ENCODE assay signal across 9 cellular contexts in genomic region chr15:99928429-99928981, GRCh38.
DNase-seq lines count a peak whose midpoint lies in the region; ATAC-seq, FAIRE-seq and TF ChIP-seq lines count a peak whose summit lies in the region.
"Had no signal": no experiment of that assay in that cellular context is flagged by ENCODE, and none has a peak within 500 bp of the region (broad histone marks: within the 10 kb centered on the region; RNA-seq: fewer than 3 reads in every experiment).

No MANE protein-coding gene starts in this region.

- DNase-seq in NCI-H1417 (lab: John Stamatoyannopoulos, UW) (peak; percentile 41 to 81 (median 80)), NCI-H1417 treated with DMSO at 0.1 percent for 48 hours (lab: John Stamatoyannopoulos, UW) (no peak), NCI-H2171 treated with DMSO at 0.1 percent for 48 hours (lab: John Stamatoyannopoulos, UW) (peak; percentile 57), endothelial cell of umbilical vein (ENCODE audit: low read depth, low spot score) (peak; percentile 54)
- peak; percentile 89 for DNase-seq in activated CD8-positive, alpha-beta memory T cell treated with anti-CD3 and anti-CD28 coated beads, Interleukin-2, amount 50 U/mL, for 4 hours
- DNase-seq in stimulated activated CD8-positive, alpha-beta memory T cell treated with anti-CD3 and anti-CD28 coated beads, Interleukin-2, amount 100 ng/mL, for 1 hour (ENCODE audit: low read depth in 2 of 2), result peak; percentile 79 to 81
- DNase-seq: DND-41 had no signal

- no peaks in the 10 kb centered on the region for H3K9me1 ChIP-seq in endothelial cell of umbilical vein (replicated peaks; ENCODE audit: control insufficient read depth, extremely low read depth, insufficient read depth, low read length)

- H3K4me3 ChIP-seq in endothelial cell of umbilical vein (replicated peaks in 1 of 3; ENCODE audit: insufficient read depth in 1 of 3, low read depth in 1 of 3, low read length in 3 of 3), result peak overlapping the region in 2 of 3 experiments; percentile 17 to 61
- H3K4me3 ChIP-seq in mononuclear cell (ENCODE audit: low read length), result peak overlapping the region; percentile 38

- peak overlapping the region; percentile 99 for H2AFZ ChIP-seq in endothelial cell of umbilical vein (ENCODE audit: low read depth, low read length)

- H3K9me3 ChIP-seq in endothelial cell of umbilical vein (replicated peaks; ENCODE audit: control insufficient read depth, insufficient read depth, low read length), result no peaks in the 10 kb centered on the region
- H3K9me3 ChIP-seq in mononuclear cell (ENCODE audit: low read depth, low read length), result no peaks in the 10 kb centered on the region

- no peaks in the 10 kb centered on the region for H4K20me1 ChIP-seq in endothelial cell of umbilical vein (replicated peaks; ENCODE audit: control insufficient read depth, extremely low read depth, insufficient read depth, low read length)

- POLR2A ChIA-PET in endothelial cell of umbilical vein (lab: Charles Lee), result interaction anchor here (0.6 kb wide), 1 partner anchor 50 kb away, joined by 4 read pairs; no protein-coding TSS in a partner anchor

- H3K9ac ChIP-seq in endothelial cell of umbilical vein (replicated peaks; ENCODE audit: extremely low read depth, insufficient read depth, low read length), result peak overlapping the region; percentile 51

- peak; percentile 98 for ATAC-seq in HG02763 (IDR thresholded peaks at IDR 0.05; ENCODE audit: unreplicated experiment)

- no TSS peak for BruUV-seq in endothelial cell of umbilical vein (replicated peaks; lab: Mats Ljungman, UMichigan)

- peak overlapping the region; percentile 84 for H3K4me2 ChIP-seq in endothelial cell of umbilical vein (ENCODE audit: insufficient read depth, low read length)

- H3K4me1 ChIP-seq in endothelial cell of umbilical vein (ENCODE audit: control insufficient read depth, extremely low read depth, insufficient read depth, low read length) (peaks cover 5% of the 10 kb centered on the region), mononuclear cell (ENCODE audit: insufficient read depth, low read length) (peaks cover 15% of the 10 kb centered on the region)

- H3K79me2 ChIP-seq in endothelial cell of umbilical vein (ENCODE audit: control insufficient read depth, insufficient read depth, low read length), result no peaks in the 10 kb centered on the region

- no peak overlapping the region for H3K27ac ChIP-seq in endothelial cell of umbilical vein (ENCODE audit: insufficient read depth, low read depth, low read length)

- TF ChIP-seq CTCF in endothelial cell of umbilical vein (IDR thresholded peaks at IDR 0.05; ENCODE audit: extremely low read depth in 1 of 2, insufficient read depth in 1 of 2, low read depth in 1 of 2, low read length in 2 of 2), result peak; percentile 31 to 57

- FAIRE-seq in endothelial cell of umbilical vein (lab: Jason Lieb, UNC), result no peak

- CTCF ChIA-PET in endothelial cell of umbilical vein (lab: Charles Lee), result interaction anchor here (0.6 to 3.6 kb wide), 13 partner anchors 9 to 697 kb away, joined by 3 to 46 read pairs (median 4); partner anchors contain the start of genes ADAMTS17, ASB7 and LINS1

- H3K27me3 ChIP-seq in endothelial cell of umbilical vein (ENCODE audit: control insufficient read depth in 2 of 2, insufficient read depth in 2 of 2, low read length in 2 of 2) (peaks cover 2 to 4% of the 10 kb centered on the region in 2 experiments), mononuclear cell (ENCODE audit: insufficient read depth, low read length) (no peaks in the 10 kb centered on the region)

- dilution Hi-C loops in endothelial cell of umbilical vein (cut with MboI; ENCODE audit: extremely low pct_ligation_motif_present, low sequenced_read_pairs), result no loop called here

- intact Hi-C loops in endothelial cell of umbilical vein (cut with micrococcal nuclease), result loop anchor here (2.0 to 5.0 kb wide), 5 partner anchors 184 to 674 kb away; partner anchors contain the start of genes ASB7 and LINS1

- TF ChIP-seq POLR2A in endothelial cell of umbilical vein (IDR thresholded peaks at IDR 0.05; ENCODE audit: low read depth, low read length), result no peak

- no peaks in the 10 kb centered on the region for H3K36me3 ChIP-seq in endothelial cell of umbilical vein (ENCODE audit: control insufficient read depth in 2 of 2, extremely low read depth in 1 of 2, insufficient read depth in 2 of 2, low read length in 2 of 2)

TF ChIP-seq in endothelial cell of umbilical vein, 7 proteins besides CTCF, POLR2A, EP300 and RAD21:
- TF ChIP-seq POLR2AphosphoS5 (IDR thresholded peaks at IDR 0.05; ENCODE audit: insufficient read depth, low read depth, low read length) (no peak), FOS (IDR thresholded peaks at IDR 0.05; ENCODE audit: borderline replicate concordance, insufficient read depth, low read length) (no peak), MYC (IDR thresholded peaks at IDR 0.05; ENCODE audit: low read depth, low read length) (no peak), GATA2 (IDR thresholded peaks at IDR 0.05; ENCODE audit: insufficient read depth, insufficient read length, low read depth, low read length) (no peak), JUN (IDR thresholded peaks at IDR 0.05; ENCODE audit: borderline replicate concordance, insufficient read depth, insufficient read length, low read depth) (no peak), EZH2 (IDR thresholded peaks at IDR 0.05; ENCODE audit: borderline replicate concordance, low read depth, low read length, severe bottlenecking) (no peak)
- TF ChIP-seq, protein P1, sequence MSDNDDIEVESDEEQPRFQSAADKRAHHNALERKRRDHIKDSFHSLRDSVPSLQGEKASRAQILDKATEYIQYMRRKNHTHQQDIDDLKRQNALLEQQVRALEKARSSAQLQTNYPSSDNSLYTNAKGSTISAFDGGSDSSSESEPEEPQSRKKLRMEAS (IDR thresholded peaks at IDR 0.05; ENCODE audit: insufficient read depth, insufficient read length), result no peak
